Comparison of ENCODE assay signal across 8 cellular contexts in genomic region chr6:20213271-20213798, GRCh38. TPM values are rescaled to one million over a fixed set of nuclear protein-coding genes. Genes with fewer than 3 reads are reported as not detected.
DNase-seq lines count a peak whose midpoint lies in the region; ATAC-seq and TF ChIP-seq lines count a peak whose summit lies in the region.

No MANE protein-coding gene starts in this region.

- TF ChIP-seq CTCF in WERI-Rb-1 (IDR thresholded peaks at IDR 0.05; ENCODE audit: low read depth, low read length): no peak

- no peaks in the 10 kb centered on the region for H3K9me3 Mint-ChIP-seq in activated CD4-positive, alpha-beta T cell treated with anti-CD3 and anti-CD28 coated beads for 36 hours (ENCODE audit: low read depth)

- ATAC-seq in activated CD4-positive, alpha-beta T cell treated with anti-CD3 and anti-CD28 coated beads for 36 hours: peak; percentile 6
- ATAC-seq in stimulated activated naive CD8-positive, alpha-beta T cell treated with anti-CD3 and anti-CD28 coated beads, Interleukin-15, Interleukin-2, amounts not matched to agents 100 U/mL and 50 U/mL, for 24 hours: no peak
- no peak for ATAC-seq in GM18909 (IDR thresholded peaks at IDR 0.05; ENCODE audit: poor library complexity, unreplicated experiment)

- no peaks in the 10 kb centered on the region for H3K9me3 ChIP-seq in WERI-Rb-1 (ENCODE audit: severe bottlenecking)

- POLR2A ChIA-PET in activated CD4-positive, alpha-beta T cell treated with anti-CD3 and anti-CD28 coated beads for 36 hours (lab: Charles Lee): interaction anchor here (0.6 to 1.0 kb wide), 5 partner anchors 12 to 144 kb away, joined by 3 to 5 read pairs (median 3); no protein-coding TSS in a partner anchor

- H3K36me3 Mint-ChIP-seq in activated CD4-positive, alpha-beta T cell treated with anti-CD3 and anti-CD28 coated beads for 36 hours (ENCODE audit: low read depth): no peaks in the 10 kb centered on the region

- CTCF ChIA-PET in activated CD4-positive, alpha-beta T cell treated with anti-CD3 and anti-CD28 coated beads for 36 hours (lab: Charles Lee): interaction anchor here (0.7 to 1.8 kb wide), 7 partner anchors 10 to 317 kb away, joined by 3 to 7 read pairs (median 3); no protein-coding TSS in a partner anchor

- no peaks in the 10 kb centered on the region for H3K27me3 ChIP-seq in WERI-Rb-1 (ENCODE audit: insufficient read depth, low read depth, severe bottlenecking)

- H3K4me3 Mint-ChIP-seq in activated CD4-positive, alpha-beta T cell treated with anti-CD3 and anti-CD28 coated beads for 36 hours: peak overlapping the region; percentile 95

- H3K36me3 ChIP-seq in WERI-Rb-1: no peaks in the 10 kb centered on the region; the same call in 1 of the 2 replicates

- DNase-seq in activated CD4-positive, alpha-beta T cell treated with anti-CD3 and anti-CD28 coated beads for 36 hours: peak; percentile 52
- no peak for DNase-seq in activated CD4-positive, alpha-beta T cell treated with anti-CD3 and anti-CD28 coated beads for 1 hour
- DNase-seq in WERI-Rb-1 (no peak), kidney glomerular epithelial cell (lab: John Stamatoyannopoulos, UW) (no peak), anterior cingulate cortex (lab: John Stamatoyannopoulos, UW) (no peak)
- peak; percentile 11 for DNase-seq in stimulated activated naive CD8-positive, alpha-beta T cell treated with anti-CD3 and anti-CD28 coated beads, Interleukin-15, Interleukin-2, amounts not matched to agents 100 U/mL and 50 U/mL, for 24 hours

- peak overlapping the region; percentile 53 for H3K4me3 ChIP-seq in WERI-Rb-1 (ENCODE audit: low read depth, low read length)
- H3K4me3 ChIP-seq in iPS-11a (ENCODE audit: low read depth, low read length): peak overlapping the region; percentile 73

- H3K27ac Mint-ChIP-seq in activated CD4-positive, alpha-beta T cell treated with anti-CD3 and anti-CD28 coated beads for 36 hours: peak overlapping the region; percentile 97

- H3K4me1 Mint-ChIP-seq in activated CD4-positive, alpha-beta T cell treated with anti-CD3 and anti-CD28 coated beads for 36 hours: peaks cover 37% of the 10 kb centered on the region

- H3K27ac ChIP-seq in WERI-Rb-1: peak overlapping the region; percentile 86

- H3K27me3 Mint-ChIP-seq in activated CD4-positive, alpha-beta T cell treated with anti-CD3 and anti-CD28 coated beads for 36 hours: no peaks in the 10 kb centered on the region

- intact Hi-C loops in activated CD4-positive, alpha-beta T cell treated with anti-CD3 and anti-CD28 coated beads for 36 hours (cut with DNase I, micrococcal nuclease): loop anchor here (2.0 to 5.0 kb wide), 5 partner anchors 86 to 1951 kb away; partner anchors contain the start of genes CDKAL1 (in 1 of the 2), DEK (in 1 of the 2), E2F3 (in 1 of the 2) and SOX4 (in 1 of the 2)

RNA-seq across cellular contexts. Expression of gene MBOAT1, which starts 1.1 kb away (rescaled TPM):
- 10 to 100 TPM; 13.3 to 16.1 TPM for total RNA-seq in activated CD4-positive, alpha-beta T cell treated with anti-CD3 and anti-CD28 coated beads for 36 hours

Comparison
In these comparisons a context has a peak if more than half of its experiments do, and no peak if none do; other contexts are left out.
1. DNase-seq: peak in activated CD4-positive, alpha-beta T cell treated with anti-CD3 and anti-CD28 coated beads for 36 hours (single experiment) and stimulated activated naive CD8-positive, alpha-beta T cell treated with anti-CD3 and anti-CD28 coated beads, Interleukin-15, Interleukin-2, amounts not matched to agents 100 U/mL and 50 U/mL, for 24 hours (single experiment); none in activated CD4-positive, alpha-beta T cell treated with anti-CD3 and anti-CD28 coated beads for 1 hour (single experiment), WERI-Rb-1 (single experiment), kidney glomerular epithelial cell (single experiment) and anterior cingulate cortex (0 of 58).